Comparison of ENCODE assay signal across 1 cellular context in genomic region chr12:109088818-109089217, GRCh38.
TF ChIP-seq lines count a peak whose summit lies in the region.

No MANE protein-coding gene starts in this region.

TF ChIP-seq in HepG2, 621 proteins besides CTCF, POLR2A, EP300 and RAD21:
- TF ChIP-seq MBD4 (IDR thresholded peaks at IDR 0.05; ENCODE audit: borderline replicate concordance, low read length) (no peak), KLF12 (CRISPR knock-in tag; IDR thresholded peaks at IDR 0.05; ENCODE audit: borderline replicate concordance) (no peak)
TF ChIP-seq in HepG2: peak in this region for 0.
